ENCODE assay signal across 31 cellular contexts in genomic region chr21:25127811-25128210, GRCh38.
DNase-seq lines count a peak whose midpoint lies in the region; ATAC-seq and TF ChIP-seq lines count a peak whose summit lies in the region.
"Had no signal": no experiment of that assay in that cellular context is flagged by ENCODE, and none has a peak within 500 bp of the region (broad histone marks: within the 10 kb centered on the region; RNA-seq: fewer than 3 reads in every experiment).

No MANE protein-coding gene starts in this region.

- WGBS in esophagus squamous epithelium, 2 donors, result 58 to 65% methylated on average over 1 of the region's 1 CpG

- TF ChIP-seq EP300 in neural cell (conservative IDR thresholded peaks at IDR 0.05; ENCODE audit: poor library complexity, severe bottlenecking), result peak; percentile 63

- H3K4me2 ChIP-seq in neural cell (ENCODE audit: low read length), result no peak overlapping the region
- H3K4me2 ChIP-seq: A549; BLaER1; BLaER1 treated with 17β-estradiol and CSF1 and Interleukin-3, amounts not matched to agents 10 nM and 100 nM had no signal

- peaks cover 6% of the 10 kb centered on the region for H3K4me1 Mint-ChIP-seq in stimulated activated memory B cell treated with anti-CD40 and anti-IgM and Interleukin-4, amounts not matched to agents 10 μg/mL and 1 μg/mL and 100 μg/mL, for 72 hours
- peaks cover 3 to 6% of the 10 kb centered on the region in 2 donors for H3K4me1 Mint-ChIP-seq in stimulated activated naive B cell treated with anti-CD40 and anti-IgM and Interleukin-4, amounts not matched to agents 10 μg/mL and 1 μg/mL and 100 μg/mL, for 72 hours
- H3K4me1 Mint-ChIP-seq: CD14-positive monocyte; CD4-positive, alpha-beta memory T cell; CD4-positive, CD25-positive, alpha-beta regulatory T cell; CD8-positive, alpha-beta memory T cell had no signal

- H2AFZ ChIP-seq in neural cell (ENCODE audit: low read depth, low read length), result no peak overlapping the region

- H3K27ac Mint-ChIP-seq in stimulated activated memory B cell treated with anti-CD40 and anti-IgM and Interleukin-4, amounts not matched to agents 10 μg/mL and 1 μg/mL and 100 μg/mL, for 72 hours, result peak overlapping the region; percentile 13
- H3K27ac Mint-ChIP-seq in stimulated activated naive B cell treated with anti-CD40 and anti-IgM and Interleukin-4, amounts not matched to agents 10 μg/mL and 1 μg/mL and 100 μg/mL, for 72 hours, result no peak overlapping the region
- H3K27ac Mint-ChIP-seq: B cell; CD14-positive monocyte; CD4-positive, alpha-beta memory T cell; CD4-positive, alpha-beta T cell; CD4-positive, CD25-positive, alpha-beta regulatory T cell; CD8-positive, alpha-beta memory T cell; CD8-positive, alpha-beta T cell had no signal

- no peaks in the 10 kb centered on the region for H3K79me2 ChIP-seq in neural cell (replicated peaks; ENCODE audit: insufficient read depth, low read length)

- H3K36me3 ChIP-seq in neural cell (ENCODE audit: insufficient read depth, low read length), result no peaks in the 10 kb centered on the region
- no peaks in the 10 kb centered on the region for H3K36me3 ChIP-seq in esophagus squamous epithelium
- H3K36me3 ChIP-seq: BE2C; BLaER1; BLaER1 treated with 17β-estradiol and CSF1 and Interleukin-3, amounts not matched to agents 10 nM and 100 nM had no signal

- H3K4me3 ChIP-seq in neural cell (ENCODE audit: low read length), result no peak overlapping the region
- H3K4me3 ChIP-seq in esophagus squamous epithelium, result no peak overlapping the region
- H3K4me3 ChIP-seq: A549; BLaER1; BLaER1 treated with 17β-estradiol and CSF1 and Interleukin-3, amounts not matched to agents 10 nM and 100 nM had no signal

- H3K36me3 Mint-ChIP-seq in stimulated activated memory B cell treated with anti-CD40 and anti-IgM and Interleukin-4, amounts not matched to agents 10 μg/mL and 1 μg/mL and 100 μg/mL, for 72 hours, result no peaks in the 10 kb centered on the region
- H3K36me3 Mint-ChIP-seq in stimulated activated naive B cell treated with anti-CD40 and anti-IgM and Interleukin-4, amounts not matched to agents 10 μg/mL and 1 μg/mL and 100 μg/mL, for 72 hours, result peaks cover 3% of the 10 kb centered on the region in 2 donors
- H3K36me3 Mint-ChIP-seq: CD14-positive monocyte; CD4-positive, alpha-beta memory T cell; CD4-positive, CD25-positive, alpha-beta regulatory T cell; CD8-positive, alpha-beta memory T cell; CD8-positive, alpha-beta T cell had no signal

- H3F3A ChIP-seq in neural cell (ENCODE audit: insufficient read depth, low read length, poor library complexity, severe bottlenecking), result no peaks in the 10 kb centered on the region

- TF ChIP-seq POLR2A in esophagus squamous epithelium (IDR thresholded peaks at IDR 0.05), result no peak

- peaks cover 4% of the 10 kb centered on the region for H3K9me3 Mint-ChIP-seq in stimulated activated memory B cell treated with anti-CD40 and anti-IgM and Interleukin-4, amounts not matched to agents 10 μg/mL and 1 μg/mL and 100 μg/mL, for 72 hours
- H3K9me3 Mint-ChIP-seq in stimulated activated naive B cell treated with anti-CD40 and anti-IgM and Interleukin-4, amounts not matched to agents 10 μg/mL and 1 μg/mL and 100 μg/mL, for 72 hours, result peaks cover 5 to 6% of the 10 kb centered on the region in 2 donors

- H3K27ac ChIP-seq in neural cell (ENCODE audit: low read length) (no peak overlapping the region), esophagus squamous epithelium (no peak overlapping the region)
- H3K27ac ChIP-seq: 22Rv1; A549; BLaER1; BLaER1 treated with 17β-estradiol and CSF1 and Interleukin-3, amounts not matched to agents 10 nM and 100 nM; C4-2B had no signal

- H4K20me1 ChIP-seq in neural cell (ENCODE audit: insufficient read depth), result no peaks in the 10 kb centered on the region
- H4K20me1 ChIP-seq: BLaER1; BLaER1 treated with 17β-estradiol and CSF1 and Interleukin-3, amounts not matched to agents 10 nM and 100 nM had no signal

- no peaks in the 10 kb centered on the region for H3K27me3 Mint-ChIP-seq in stimulated activated memory B cell treated with anti-CD40 and anti-IgM and Interleukin-4, amounts not matched to agents 10 μg/mL and 1 μg/mL and 100 μg/mL, for 72 hours
- H3K27me3 Mint-ChIP-seq in stimulated activated naive B cell treated with anti-CD40 and anti-IgM and Interleukin-4, amounts not matched to agents 10 μg/mL and 1 μg/mL and 100 μg/mL, for 72 hours, result no peaks in the 10 kb centered on the region
- H3K27me3 Mint-ChIP-seq: B cell; CD4-positive, alpha-beta memory T cell; CD4-positive, alpha-beta T cell; CD4-positive, CD25-positive, alpha-beta regulatory T cell; CD8-positive, alpha-beta memory T cell had no signal

- H3K9ac ChIP-seq in neural cell (ENCODE audit: low read length), result no peak overlapping the region
- H3K9ac ChIP-seq: BLaER1; BLaER1 treated with 17β-estradiol and CSF1 and Interleukin-3, amounts not matched to agents 10 nM and 100 nM had no signal

- no peak for TF ChIP-seq CTCF in neural cell (IDR thresholded peaks at IDR 0.05; ENCODE audit: poor library complexity, severe bottlenecking)
- TF ChIP-seq CTCF in esophagus squamous epithelium (IDR thresholded peaks at IDR 0.05), result no peak

- H3K4me1 ChIP-seq in esophagus squamous epithelium, result no peaks in the 10 kb centered on the region
- H3K4me1 ChIP-seq: A549; BLaER1; BLaER1 treated with 17β-estradiol and CSF1 and Interleukin-3, amounts not matched to agents 10 nM and 100 nM; Caco-2 had no signal

- H3K9me3 ChIP-seq in neural cell (ENCODE audit: low read length), result no peaks in the 10 kb centered on the region
- H3K9me3 ChIP-seq in esophagus squamous epithelium, result no peaks in the 10 kb centered on the region
- H3K9me3 ChIP-seq: A549; BE2C; BLaER1; BLaER1 treated with 17β-estradiol and CSF1 and Interleukin-3, amounts not matched to agents 10 nM and 100 nM; Caco-2 had no signal

- H3K9me2 ChIP-seq in neural cell (ENCODE audit: insufficient read depth, low read length), result no peaks in the 10 kb centered on the region

- no peak for DNase-seq in esophagus squamous epithelium (lab: John Stamatoyannopoulos, UW)
- DNase-seq in stimulated activated naive B cell treated with anti-CD40 and anti-IgM and Interleukin-4, amounts not matched to agents 10 μg/mL and 1 μg/mL and 100 μg/mL, for 72 hours, result no peak
- DNase-seq: 8988T; ACHN; AML-193; BE2C; C1 segment of cervical spinal cord; Caco-2; Calu3; CD4-positive, alpha-beta memory T cell; CD4-positive, alpha-beta T cell; CD4-positive, CD25-positive, alpha-beta regulatory T cell; CD8-positive, alpha-beta memory T cell; CD8-positive, alpha-beta T cell; COR-L47; DMS 273 treated with DMSO at 0.1 percent for 48 hours; DMS153; DMS53; DMS79; DMS79 treated with DMSO at 0.1 percent for 48 hours; DND-41; EL had no signal

- no peak for ATAC-seq in stimulated activated memory B cell treated with anti-CD40 and anti-IgM and Interleukin-4, amounts not matched to agents 10 μg/mL and 1 μg/mL and 100 μg/mL, for 72 hours
- no peak for ATAC-seq in stimulated activated naive B cell treated with anti-CD40 and anti-IgM and Interleukin-4, amounts not matched to agents 10 μg/mL and 1 μg/mL and 100 μg/mL, for 72 hours (replicated peaks)
- ATAC-seq: A549; CD8-positive, alpha-beta T cell had no signal

- intact Hi-C loops in esophagus squamous epithelium (cut with DNase I), result no loop called here

- H3K4me3 Mint-ChIP-seq in stimulated activated memory B cell treated with anti-CD40 and anti-IgM and Interleukin-4, amounts not matched to agents 10 μg/mL and 1 μg/mL and 100 μg/mL, for 72 hours, result no peak overlapping the region
- H3K4me3 Mint-ChIP-seq in stimulated activated naive B cell treated with anti-CD40 and anti-IgM and Interleukin-4, amounts not matched to agents 10 μg/mL and 1 μg/mL and 100 μg/mL, for 72 hours, result no peak overlapping the region
- H3K4me3 Mint-ChIP-seq: B cell; CD14-positive monocyte; CD4-positive, alpha-beta memory T cell; CD4-positive, alpha-beta T cell; CD4-positive, CD25-positive, alpha-beta regulatory T cell; CD8-positive, alpha-beta memory T cell; CD8-positive, alpha-beta T cell had no signal

- TF ChIP-seq RAD21 in neural cell (conservative IDR thresholded peaks at IDR 0.05), result no peak

- H3K27me3 ChIP-seq in neural cell (ENCODE audit: insufficient read depth, low read depth, low read length) (peaks cover 5% of the 10 kb centered on the region), esophagus squamous epithelium (no peaks in the 10 kb centered on the region)
- H3K27me3 ChIP-seq: BE2C; BLaER1; BLaER1 treated with 17β-estradiol and CSF1 and Interleukin-3, amounts not matched to agents 10 nM and 100 nM had no signal

TF ChIP-seq in neural cell, 6 proteins besides CTCF, POLR2A, EP300 and RAD21:
- no peak for TF ChIP-seq MXI1 (conservative IDR thresholded peaks at IDR 0.05; ENCODE audit: poor library complexity, severe bottlenecking)
- peak; percentile 99 for TF ChIP-seq REST (IDR thresholded peaks at IDR 0.05; ENCODE audit: borderline replicate concordance)
- no peak for TF ChIP-seq EZH2 (IDR thresholded peaks at IDR 0.05; ENCODE audit: borderline replicate concordance, insufficient read depth, low read length, poor library complexity, severe bottlenecking)
- TF ChIP-seq SMC3 (conservative IDR thresholded peaks at IDR 0.05; ENCODE audit: poor library complexity), result no peak
- TF ChIP-seq POLR2AphosphoS5 (IDR thresholded peaks at IDR 0.05), result peak; percentile 28
- TF ChIP-seq TAF1 (IDR thresholded peaks at IDR 0.05; ENCODE audit: low read depth), result no peak
TF ChIP-seq in neural cell: peak in this region for 2.
